8 cellular contexts compared by ENCODE assay signal in genomic region chr16:81096715-81097208, GRCh38. TPM values are rescaled to one million over a fixed set of nuclear protein-coding genes. Genes with fewer than 3 reads are reported as not detected.
DNase-seq lines count a peak whose midpoint lies in the region; ATAC-seq and TF ChIP-seq lines count a peak whose summit lies in the region.

No MANE protein-coding gene starts in this region.

- H3F3A ChIP-seq in MM.1S (ENCODE audit: insufficient read depth, low read length), result no peaks in the 10 kb centered on the region

- peaks cover 17% of the 10 kb centered on the region for H3K4me1 Mint-ChIP-seq in CD4-positive, alpha-beta T cell (ENCODE audit: low read depth)
- H3K4me1 Mint-ChIP-seq in dendritic cell treated with granulocyte-macrophage colony-stimulating factor and Interleukin-4, amounts not matched to agents 40 ng/mL and 50 ng/mL, for 4 days (ENCODE audit: low read depth), result peaks cover 12% of the 10 kb centered on the region

- H3K36me3 Mint-ChIP-seq in CD4-positive, alpha-beta T cell (ENCODE audit: low read depth), result no peaks in the 10 kb centered on the region
- no peaks in the 10 kb centered on the region for H3K36me3 Mint-ChIP-seq in dendritic cell treated with granulocyte-macrophage colony-stimulating factor and Interleukin-4, amounts not matched to agents 40 ng/mL and 50 ng/mL, for 4 days (ENCODE audit: low read depth)

- H3K18ac ChIP-seq in neuronal stem cell (ENCODE audit: low read length), result no peak overlapping the region

- no peak overlapping the region for H4K91ac ChIP-seq in neuronal stem cell (ENCODE audit: low read depth, low read length, poor library complexity)

- H3K27me3 Mint-ChIP-seq in CD4-positive, alpha-beta T cell, result no peaks in the 10 kb centered on the region
- peaks cover 8% of the 10 kb centered on the region for H3K27me3 Mint-ChIP-seq in dendritic cell treated with granulocyte-macrophage colony-stimulating factor and Interleukin-4, amounts not matched to agents 40 ng/mL and 50 ng/mL, for 4 days

- H3K4ac ChIP-seq in neuronal stem cell (ENCODE audit: low read length), result no peak overlapping the region

- TF ChIP-seq CTCF in CD4-positive, alpha-beta T cell (IDR thresholded peaks at IDR 0.05), result no peak
- no peak for TF ChIP-seq CTCF in MM.1S (IDR thresholded peaks at IDR 0.05; ENCODE audit: low read length)

- no peaks in the 10 kb centered on the region for H3K9me2 ChIP-seq in MM.1S (replicated peaks; ENCODE audit: insufficient read depth, low read length)

- H2BK5ac ChIP-seq in neuronal stem cell (ENCODE audit: low read length), result no peak overlapping the region

- H3K27ac ChIP-seq in CD4-positive, alpha-beta T cell (ENCODE audit: low read depth, low read length), result no peak overlapping the region
- no peak overlapping the region for H3K27ac ChIP-seq in MM.1S (ENCODE audit: low read length)
- H3K27ac ChIP-seq in neuronal stem cell (replicated peaks; ENCODE audit: low read length), result no peak overlapping the region

- H3K9me3 Mint-ChIP-seq in CD4-positive, alpha-beta T cell, result peaks cover 2% of the 10 kb centered on the region
- H3K9me3 Mint-ChIP-seq in dendritic cell treated with granulocyte-macrophage colony-stimulating factor and Interleukin-4, amounts not matched to agents 40 ng/mL and 50 ng/mL, for 4 days, result no peaks in the 10 kb centered on the region

- no peak for DNase-seq in CD4-positive, alpha-beta T cell
- DNase-seq in MM.1S (no peak), neuronal stem cell (ENCODE audit: low spot score) (no peak), iPS-NIHi11 (ENCODE audit: low spot score) (no peak), NCI-H774 (lab: John Stamatoyannopoulos, UW) (no peak), T1000 (lab: John Stamatoyannopoulos, UW) (no peak)
- DNase-seq in activated CD4-positive, CD25-positive, alpha-beta regulatory T cell (lab: John Stamatoyannopoulos, UW), result no peak

- H3K4me2 ChIP-seq in MM.1S (ENCODE audit: low read depth, low read length), result peak overlapping the region; percentile 63
- no peak overlapping the region for H3K4me2 ChIP-seq in neuronal stem cell (ENCODE audit: insufficient read depth, low read length, poor library complexity, severe bottlenecking)

- H2AK5ac ChIP-seq in neuronal stem cell (ENCODE audit: low read depth, low read length), result no peak overlapping the region

- peaks cover 2% of the 10 kb centered on the region for H3K79me1 ChIP-seq in neuronal stem cell (ENCODE audit: low read depth, low read length)

- intact Hi-C loops in CD4-positive, alpha-beta T cell (cut with DNase I, micrococcal nuclease), result loop anchor here (1.0 to 10.0 kb wide), 7 partner anchors 19 to 554 kb away; partner anchors contain the start of genes ATMIN (in 2 of the 2), C16orf46 (in 2 of the 2), CENPN (in 2 of the 2) and CDYL2 (in 1 of the 2)
- intact Hi-C loops in dendritic cell treated with granulocyte-macrophage colony-stimulating factor and Interleukin-4, amounts not matched to agents 40 ng/mL and 50 ng/mL, for 4 days (cut with micrococcal nuclease), result loop anchor here (1.0 to 2.0 kb wide), 2 partner anchors 19 to 90 kb away; partner anchors contain the start of genes C16orf46, CENPN and CMC2

- WGBS in neuronal stem cell (ENCODE audit: extremely low coverage in 2 of 2, insufficient read length in 2 of 2, insufficient replicate concordance in 1 of 2), 2 donors, result no CpG with 5 or more reads among the region's 8 CpGs

- no peak for ATAC-seq in CD4-positive, alpha-beta T cell (ENCODE audit: poor library complexity)

- no peak overlapping the region for H3K23ac ChIP-seq in neuronal stem cell (ENCODE audit: low read depth, low read length, poor library complexity)

- H4K8ac ChIP-seq in neuronal stem cell (ENCODE audit: low read depth, low read length), result no peak overlapping the region

- H3K36me3 ChIP-seq in MM.1S (replicated peaks; ENCODE audit: insufficient read depth, low read length) (no peaks in the 10 kb centered on the region), neuronal stem cell (replicated peaks in 1 of 2; ENCODE audit: control insufficient read depth in 2 of 2, insufficient read depth in 2 of 2, low read length in 2 of 2) (peaks cover 0 to 27% of the 10 kb centered on the region in 2 donors)

- H3K4me3 Mint-ChIP-seq in CD4-positive, alpha-beta T cell, result peak overlapping the region; percentile 96
- peak overlapping the region; percentile 82 for H3K4me3 Mint-ChIP-seq in dendritic cell treated with granulocyte-macrophage colony-stimulating factor and Interleukin-4, amounts not matched to agents 40 ng/mL and 50 ng/mL, for 4 days

- H3K9ac ChIP-seq in MM.1S (ENCODE audit: low read length) (no peak overlapping the region), neuronal stem cell (ENCODE audit: low read depth, low read length, poor library complexity) (no peak overlapping the region)

- H3K14ac ChIP-seq in neuronal stem cell (ENCODE audit: low read length), result no peak overlapping the region

- H3K4me1 ChIP-seq in MM.1S (ENCODE audit: low read length) (no peaks in the 10 kb centered on the region), neuronal stem cell (ENCODE audit: control insufficient read depth in 2 of 2, insufficient read depth in 1 of 2, low read depth in 1 of 2, low read length in 2 of 2) (peaks cover 1 to 3% of the 10 kb centered on the region in 2 donors)

- CTCF ChIA-PET in CD4-positive, alpha-beta T cell (lab: Charles Lee), result interaction anchor here (1.3 kb wide), 1 partner anchor 61 kb away, joined by 4 read pairs; the partner anchor contains the start of gene ATMIN

- H4K20me1 ChIP-seq in MM.1S (ENCODE audit: insufficient read depth, low read length), result no peaks in the 10 kb centered on the region

- H3K4me3 ChIP-seq in MM.1S (ENCODE audit: low read length) (peak overlapping the region; percentile 38; the same call in 1 of the 2 replicates), neuronal stem cell (ENCODE audit: low read length in 2 of 2) (peak overlapping the region in 1 of 2 donors; percentile 23)

- no peak overlapping the region for H2BK120ac ChIP-seq in neuronal stem cell (ENCODE audit: low read depth, low read length)

- H3K27me3 ChIP-seq in CD4-positive, alpha-beta T cell (ENCODE audit: control insufficient read depth, insufficient read depth, low read length), result no peaks in the 10 kb centered on the region
- H3K27me3 ChIP-seq in MM.1S (replicated peaks; ENCODE audit: insufficient read depth, low read length) (no peaks in the 10 kb centered on the region), neuronal stem cell (ENCODE audit: control insufficient read depth in 3 of 3, insufficient read depth in 3 of 3, low read depth in 1 of 3, low read length in 3 of 3) (no peaks in the 10 kb centered on the region)

- POLR2A ChIA-PET in CD4-positive, alpha-beta T cell (lab: Charles Lee), result no interaction called here

- H3K9me3 ChIP-seq in CD4-positive, alpha-beta T cell (ENCODE audit: control insufficient read depth, low read length), result no peaks in the 10 kb centered on the region
- H3K9me3 ChIP-seq in MM.1S (replicated peaks; ENCODE audit: insufficient read depth, low read length) (no peaks in the 10 kb centered on the region), neuronal stem cell (replicated peaks in 1 of 2; ENCODE audit: control insufficient read depth in 2 of 2, insufficient read depth in 1 of 2, low read depth in 1 of 2, low read length in 2 of 2) (no peaks in the 10 kb centered on the region)

- H3K79me2 ChIP-seq in MM.1S (ENCODE audit: low read length), result no peaks in the 10 kb centered on the region

- no peak overlapping the region for H2BK15ac ChIP-seq in neuronal stem cell (ENCODE audit: low read length)

- no peak overlapping the region for H2BK12ac ChIP-seq in neuronal stem cell (ENCODE audit: low read length)

- H2AFZ ChIP-seq in MM.1S (ENCODE audit: low read length) (peak overlapping the region; percentile 50), neuronal stem cell (ENCODE audit: low read length) (peak overlapping the region; percentile 76)

- H3K27ac Mint-ChIP-seq in CD4-positive, alpha-beta T cell, result peak overlapping the region; percentile 77
- no peak overlapping the region for H3K27ac Mint-ChIP-seq in dendritic cell treated with granulocyte-macrophage colony-stimulating factor and Interleukin-4, amounts not matched to agents 40 ng/mL and 50 ng/mL, for 4 days

RNA-seq across cellular contexts. Expression of gene GCSH, which starts 0.6 kb away (rescaled TPM):
- total RNA-seq in CD4-positive, alpha-beta T cell, result 1 to 10 TPM; 2.3 to 3.2 TPM
- polyA plus RNA-seq in neuronal stem cell (2013, experiment 1 of 2), result 90.2 TPM
- 85.5 TPM for polyA plus RNA-seq in neuronal stem cell (2013, experiment 2 of 2)

RNA-seq across cellular contexts. Expression of gene C16orf46, which starts 19.7 kb away (rescaled TPM):
- under 1 TPM in 1 of 2 experiments, not detected in 1; 0.55 TPM for total RNA-seq in CD4-positive, alpha-beta T cell
- 4.7 TPM for polyA plus RNA-seq in neuronal stem cell (2013, experiment 1 of 2)
- 6.0 TPM for polyA plus RNA-seq in neuronal stem cell (2013, experiment 2 of 2)
